ENCODE assay signal across 16 cellular contexts in genomic region chr3:121642601-121643314, GRCh38. TPM values are rescaled to one million over a fixed set of nuclear protein-coding genes. Genes with fewer than 3 reads are reported as not detected.
"Had no signal": no experiment of that assay in that cellular context is flagged by ENCODE, and none has a peak within 500 bp of the region (broad histone marks: within the 10 kb centered on the region; RNA-seq: fewer than 3 reads in every experiment).

No MANE protein-coding gene starts in this region.

- H3K4me3 Mint-ChIP-seq: natural killer cell had no signal

- H3K9me3 ChIP-seq: psoas muscle, spleen, testis had no signal

- H3K9me3 Mint-ChIP-seq: natural killer cell had no signal

- DNase-seq: activated naive CD4-positive, alpha-beta T cell; activated T-cell treated with anti-CD3 and anti-CD28 coated beads, Interleukin-2, amount 50 U/mL, for 48 hours; amygdala; glutamatergic neuron; left colon; natural killer cell; psoas muscle; spleen; stimulated activated CD4-positive, alpha-beta T cell treated with anti-CD3 and anti-CD28 coated beads, Interleukin-1b, Interleukin-23, amount 100 ng/mL, for 48 hours; stimulated activated naive CD4-positive, alpha-beta T cell treated with Interleukin-2 at 50 U/mL for 16 hours; T1000; testis had no signal

- H3K27me3 ChIP-seq: spleen, testis had no signal

- H3K4me1 ChIP-seq: psoas muscle, testis had no signal

- H3K4me3 ChIP-seq: psoas muscle, spleen, testis had no signal

- ATAC-seq: esophagus mucosa, left colon, natural killer cell, psoas muscle, sciatic nerve had no signal

- H3K27ac ChIP-seq: psoas muscle, spleen, testis had no signal

RNA-seq across cellular contexts. Expression of gene FBXO40, which starts 49.6 kb away (rescaled TPM):
- total RNA-seq: chondrocyte, esophagus mucosa, fibroblast of villous mesenchyme, left colon, natural killer cell, sciatic nerve, spleen had no signal
